Comparison of ENCODE assay signal across 8 cellular contexts in the genomic region with DNA sequence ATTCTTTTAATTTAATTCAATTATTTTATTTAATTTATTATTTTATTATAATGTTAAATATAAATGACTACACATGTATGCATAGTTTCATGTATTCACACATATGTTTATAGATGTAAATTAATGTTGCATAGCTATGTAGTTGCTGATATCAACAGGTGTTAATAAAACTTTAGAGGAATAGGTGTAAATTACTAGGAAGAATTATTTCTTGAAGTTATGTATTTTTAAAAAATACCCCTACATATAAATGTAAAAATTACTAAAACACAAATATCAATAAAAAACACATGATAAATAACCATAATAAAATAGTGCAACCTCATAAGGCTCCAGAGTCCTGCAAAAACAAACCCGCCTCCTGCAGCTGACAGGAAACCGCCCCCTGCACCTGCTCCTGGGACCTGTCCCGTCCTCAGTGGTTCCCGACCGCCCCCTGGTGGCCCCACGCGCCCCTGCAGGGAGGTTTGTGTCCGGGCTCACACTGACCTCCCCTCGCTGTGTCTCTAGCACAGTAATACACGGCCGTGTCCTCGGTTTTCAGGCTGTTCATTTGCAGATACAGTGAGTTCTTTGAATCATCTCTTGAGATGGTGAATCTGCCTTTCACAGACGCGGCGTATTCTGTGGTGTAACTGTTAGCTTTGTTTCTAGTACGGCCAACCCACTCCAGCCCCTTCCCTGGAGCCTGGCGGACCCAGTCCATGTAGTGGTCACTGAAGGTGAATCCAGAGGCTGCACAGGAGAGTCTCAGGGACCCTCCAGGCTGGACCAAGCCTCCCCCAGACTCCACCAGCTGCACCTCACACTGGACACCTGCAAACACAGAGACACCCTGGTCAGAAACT.
DNase-seq lines count a peak whose midpoint lies in the region; ATAC-seq, FAIRE-seq and TF ChIP-seq lines count a peak whose summit lies in the region.

No MANE protein-coding gene starts in this region.

- H3K4me3 ChIP-seq in SJCRH30: no peak overlapping the region

- H3K9me3 ChIP-seq in SJCRH30 (replicated peaks): no peaks in the 10 kb centered on the region

- no peaks in the 10 kb centered on the region for H3K36me3 ChIP-seq in SJCRH30

- H3K27me3 ChIP-seq in SJCRH30: no peaks in the 10 kb centered on the region

- TF ChIP-seq RAD21 in Ishikawa (IDR thresholded peaks at IDR 0.05; ENCODE audit: low read depth): peak; percentile 32; the same call in 1 of the 2 replicates

- TF ChIP-seq EP300 in Ishikawa (IDR thresholded peaks at IDR 0.05; ENCODE audit: borderline replicate concordance): no peak

- H3K27ac ChIP-seq in SJCRH30: no peak overlapping the region

- DNase-seq in Daoy (ENCODE audit: low read depth): peak; percentile 58
- peak; percentile 82 to 83 for DNase-seq in SJCRH30
- peak; percentile 77 for DNase-seq in activated gamma-delta T cell treated with Interleukin-2 at 50 U/mL for 16 hours
- DNase-seq in stimulated activated CD8-positive, alpha-beta memory T cell treated with anti-CD3 and anti-CD28 coated beads, Interleukin-15, amount 100 ng/mL, for 4 hours (ENCODE audit: low read depth in 2 of 2): peak; percentile 32 to 34
- no peak for DNase-seq in GM03348 (ENCODE audit: low spot score)

- no peak for ATAC-seq in HG03565 (IDR thresholded peaks at IDR 0.05; ENCODE audit: unreplicated experiment)

- H3K4me1 ChIP-seq in SJCRH30: no peaks in the 10 kb centered on the region

- peak; percentile 5 for FAIRE-seq in islet of Langerhans (lab: Jason Lieb, UNC)

TF ChIP-seq in Ishikawa, 13 proteins besides CTCF, POLR2A, EP300 and RAD21:
- TF ChIP-seq, protein P1, sequence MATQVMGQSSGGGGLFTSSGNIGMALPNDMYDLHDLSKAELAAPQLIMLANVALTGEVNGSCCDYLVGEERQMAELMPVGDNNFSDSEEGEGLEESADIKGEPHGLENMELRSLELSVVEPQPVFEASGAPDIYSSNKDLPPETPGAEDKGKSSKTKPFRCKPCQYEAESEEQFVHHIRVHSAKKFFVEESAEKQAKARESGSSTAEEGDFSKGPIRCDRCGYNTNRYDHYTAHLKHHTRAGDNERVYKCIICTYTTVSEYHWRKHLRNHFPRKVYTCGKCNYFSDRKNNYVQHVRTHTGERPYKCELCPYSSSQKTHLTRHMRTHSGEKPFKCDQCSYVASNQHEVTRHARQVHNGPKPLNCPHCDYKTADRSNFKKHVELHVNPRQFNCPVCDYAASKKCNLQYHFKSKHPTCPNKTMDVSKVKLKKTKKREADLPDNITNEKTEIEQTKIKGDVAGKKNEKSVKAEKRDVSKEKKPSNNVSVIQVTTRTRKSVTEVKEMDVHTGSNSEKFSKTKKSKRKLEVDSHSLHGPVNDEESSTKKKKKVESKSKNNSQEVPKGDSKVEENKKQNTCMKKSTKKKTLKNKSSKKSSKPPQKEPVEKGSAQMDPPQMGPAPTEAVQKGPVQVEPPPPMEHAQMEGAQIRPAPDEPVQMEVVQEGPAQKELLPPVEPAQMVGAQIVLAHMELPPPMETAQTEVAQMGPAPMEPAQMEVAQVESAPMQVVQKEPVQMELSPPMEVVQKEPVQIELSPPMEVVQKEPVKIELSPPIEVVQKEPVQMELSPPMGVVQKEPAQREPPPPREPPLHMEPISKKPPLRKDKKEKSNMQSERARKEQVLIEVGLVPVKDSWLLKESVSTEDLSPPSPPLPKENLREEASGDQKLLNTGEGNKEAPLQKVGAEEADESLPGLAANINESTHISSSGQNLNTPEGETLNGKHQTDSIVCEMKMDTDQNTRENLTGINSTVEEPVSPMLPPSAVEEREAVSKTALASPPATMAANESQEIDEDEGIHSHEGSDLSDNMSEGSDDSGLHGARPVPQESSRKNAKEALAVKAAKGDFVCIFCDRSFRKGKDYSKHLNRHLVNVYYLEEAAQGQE (IDR thresholded peaks at IDR 0.05; ENCODE audit: low read depth): no peak
- TF ChIP-seq YY1 (IDR thresholded peaks at IDR 0.05; ENCODE audit: low read depth) (no peak), ZBTB7A (IDR thresholded peaks at IDR 0.05; ENCODE audit: low read depth) (no peak), NFIC (IDR thresholded peaks at IDR 0.05) (no peak)
